In the genomic region with DNA sequence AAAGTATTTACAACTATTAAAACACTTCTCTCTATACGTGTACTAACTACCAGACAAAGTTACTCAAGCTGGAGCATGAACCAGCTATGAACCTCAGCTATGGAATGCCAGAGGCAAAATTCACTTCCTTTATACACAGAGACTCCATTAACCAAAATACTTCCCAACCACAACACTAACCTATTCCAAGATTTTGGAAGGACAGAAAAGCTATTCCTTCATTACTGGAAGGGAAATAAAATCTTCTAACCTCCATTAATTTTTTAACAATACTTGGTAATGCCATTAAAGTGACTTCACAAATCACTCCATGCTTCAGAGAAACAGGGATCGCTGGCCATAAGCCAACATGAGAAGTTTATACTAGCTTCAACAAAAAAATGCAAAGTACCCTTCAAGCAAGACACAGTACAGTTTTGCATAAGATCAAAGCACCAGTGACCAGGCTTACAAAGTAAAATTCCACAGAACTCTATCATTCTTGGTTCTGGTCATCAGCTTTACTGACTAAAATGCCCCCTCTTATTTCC, we compare ENCODE assay signal across 10 cellular contexts. TPM values are rescaled to one million over a fixed set of nuclear protein-coding genes. Genes with fewer than 3 reads are reported as not detected.
DNase-seq lines count a peak whose midpoint lies in the region; ATAC-seq, FAIRE-seq and TF ChIP-seq lines count a peak whose summit lies in the region.
"Had no signal": no experiment of that assay in that cellular context is flagged by ENCODE, and none has a peak within 500 bp of the region (broad histone marks: within the 10 kb centered on the region; RNA-seq: fewer than 3 reads in every experiment).

No MANE protein-coding gene starts in this region.

- TF ChIP-seq CTCF in bronchial epithelial cell (IDR thresholded peaks at IDR 0.05; ENCODE audit: insufficient read depth, low read length, severe bottlenecking) (no peak), mesothelial cell of epicardium (IDR thresholded peaks at IDR 0.05; ENCODE audit: unreplicated experiment) (no peak), CD14-positive monocyte (IDR thresholded peaks at IDR 0.05) (no peak), nephron progenitor cell (IDR thresholded peaks at IDR 0.05) (no peak)

- H3K4me3 Mint-ChIP-seq in mesothelial cell of epicardium (no peak overlapping the region), CD14-positive monocyte (no peak overlapping the region), nephron progenitor cell (no peak overlapping the region)

- no peak for ATAC-seq in GM21447 (IDR thresholded peaks at IDR 0.05; ENCODE audit: unreplicated experiment)
- no peak for ATAC-seq in GM19035 (IDR thresholded peaks at IDR 0.05; ENCODE audit: unreplicated experiment)

- H3K4me1 Mint-ChIP-seq in mesothelial cell of epicardium: peaks cover 72% of the 10 kb centered on the region
- peaks cover 16% of the 10 kb centered on the region for H3K4me1 Mint-ChIP-seq in CD14-positive monocyte
- H3K4me1 Mint-ChIP-seq in nephron progenitor cell: peaks cover 63% of the 10 kb centered on the region

- peaks cover 11% of the 10 kb centered on the region for H3K36me3 ChIP-seq in bronchial epithelial cell (ENCODE audit: control insufficient read depth, insufficient read depth, low read length)

- intact Hi-C loops in CD14-positive monocyte (cut with micrococcal nuclease): no loop called here

- no peak for FAIRE-seq in bronchial epithelial cell (lab: Jason Lieb, UNC)

- no peaks in the 10 kb centered on the region for H3K27me3 ChIP-seq in bronchial epithelial cell (ENCODE audit: control insufficient read depth, insufficient read depth, low read length)

- peak; percentile 72 for DNase-seq in COLO829 (ENCODE audit: low spot score)
- peak; percentile 25 for DNase-seq in NAMALWA (ENCODE audit: low spot score)
- DNase-seq in bronchial epithelial cell (ENCODE audit: low read depth): peak; percentile 88
- DNase-seq in mesothelial cell of epicardium (ENCODE audit: low spot score in 2 of 2, unreplicated experiment in 2 of 2): no peak
- DNase-seq in CD14-positive monocyte (ENCODE audit: low spot score): no peak
- DNase-seq in nephron progenitor cell: no peak
- DNase-seq: islet precursor cell; stimulated activated CD4-positive, alpha-beta T cell treated with anti-CD3 and anti-CD28 coated beads, Interleukin-2, amount 100 ng/mL, for 24 hours had no signal

- peak overlapping the region; percentile 86 for H3K27ac Mint-ChIP-seq in mesothelial cell of epicardium
- H3K27ac Mint-ChIP-seq in CD14-positive monocyte: peak overlapping the region in 1 of 7 donors; percentile 58
- H3K27ac Mint-ChIP-seq in nephron progenitor cell: no peak overlapping the region

- H3K4me3 ChIP-seq in bronchial epithelial cell (ENCODE audit: low read depth, low read length): no peak overlapping the region

- peaks cover 15% of the 10 kb centered on the region for H3K36me3 Mint-ChIP-seq in mesothelial cell of epicardium
- peaks cover 40 to 51% of the 10 kb centered on the region in 2 donors for H3K36me3 Mint-ChIP-seq in CD14-positive monocyte
- peaks cover 46% of the 10 kb centered on the region for H3K36me3 Mint-ChIP-seq in nephron progenitor cell (ENCODE audit: low read depth)

- no peaks in the 10 kb centered on the region for H3K9me3 Mint-ChIP-seq in mesothelial cell of epicardium
- no peaks in the 10 kb centered on the region for H3K9me3 Mint-ChIP-seq in CD14-positive monocyte
- no peaks in the 10 kb centered on the region for H3K9me3 Mint-ChIP-seq in nephron progenitor cell

- no peaks in the 10 kb centered on the region for H3K27me3 Mint-ChIP-seq in mesothelial cell of epicardium (ENCODE audit: low read depth)
- H3K27me3 Mint-ChIP-seq in CD14-positive monocyte (ENCODE audit: low read depth in 3 of 3): no peaks in the 10 kb centered on the region
- H3K27me3 Mint-ChIP-seq in nephron progenitor cell (ENCODE audit: low read depth, poor library complexity): no peaks in the 10 kb centered on the region

RNA-seq across cellular contexts. Expression of gene PUM1, which starts 58.0 kb away (rescaled TPM):
- total RNA-seq in bronchial epithelial cell (38.7 and 48.6 TPM in 2 replicates), mesothelial cell of epicardium (244 to 253 TPM (median 250 TPM) in 3 replicates)
- 10 to 100 TPM; 55.0 to 86.1 TPM for polyA plus RNA-seq in CD14-positive monocyte

Comparison
In these comparisons a context has a peak if more than half of its experiments do, and no peak if none do; other contexts are left out.
1. DNase-seq: peak in COLO829 (single experiment), NAMALWA (single experiment) and bronchial epithelial cell (single experiment); none in mesothelial cell of epicardium (0 of 2), CD14-positive monocyte (single experiment) and nephron progenitor cell (single experiment).